12 cellular contexts compared by ENCODE assay signal in genomic region chr4:12409507-12410190, GRCh38.
DNase-seq lines count a peak whose midpoint lies in the region; ATAC-seq and TF ChIP-seq lines count a peak whose summit lies in the region.
"Had no signal": no experiment of that assay in that cellular context is flagged by ENCODE, and none has a peak within 500 bp of the region (broad histone marks: within the 10 kb centered on the region; RNA-seq: fewer than 3 reads in every experiment).

No MANE protein-coding gene starts in this region.

- DNase-seq in COLO829 (ENCODE audit: low spot score) (peak; percentile 34), HT1080 (ENCODE audit: low read depth) (peak; percentile 78), kidney epithelial cell (ENCODE audit: low read depth) (peak; percentile 88), lower lobe of right lung (no peak), HCEC 1CT (no peak)
- no peak for DNase-seq in stimulated activated CD4-positive, alpha-beta T cell treated with anti-CD3 and anti-CD28 coated beads, Interleukin-15, amount 100 ng/mL, for 24 hours
- DNase-seq: activated CD4-positive, alpha-beta T cell treated with anti-CD3 and anti-CD28 coated beads, Interleukin-2, amount 10 ng/mL, durations not matched to agents 7 days and 5 days; GDM1; NCI-H1417 had no signal

- H3K27me3 ChIP-seq in kidney epithelial cell (ENCODE audit: control insufficient read depth, insufficient read depth, low read length) (no peaks in the 10 kb centered on the region), lower lobe of right lung (ENCODE audit: low read depth) (no peaks in the 10 kb centered on the region)

- no peak for ATAC-seq in HG03135 (IDR thresholded peaks at IDR 0.05; ENCODE audit: unreplicated experiment)
- ATAC-seq in lower lobe of right lung, result no peak
- ATAC-seq: activated T-helper 17 cell treated with anti-CD3 and anti-CD28 coated beads, Interleukin-2, amount 50 U/mL, for 72 hours had no signal

- H3K27ac ChIP-seq in angular gyrus (ENCODE audit: low read depth, low read length), result peak overlapping the region; percentile 24
- no peak overlapping the region for H3K27ac ChIP-seq in lower lobe of right lung

- TF ChIP-seq CTCF in kidney epithelial cell (IDR thresholded peaks at IDR 0.05; ENCODE audit: insufficient read depth, low read length, poor library complexity, severe bottlenecking) (peak; percentile 39), lower lobe of right lung (IDR thresholded peaks at IDR 0.05) (no peak)

- H3K4me3 ChIP-seq in kidney epithelial cell (ENCODE audit: low read depth, low read length) (no peak overlapping the region), lower lobe of right lung (no peak overlapping the region)

- H3K9me3 ChIP-seq in lower lobe of right lung, result no peaks in the 10 kb centered on the region

- no peaks in the 10 kb centered on the region for H3K36me3 ChIP-seq in kidney epithelial cell (ENCODE audit: control insufficient read depth, insufficient read depth, low read length)
- no peaks in the 10 kb centered on the region for H3K36me3 ChIP-seq in lower lobe of right lung

- intact Hi-C loops in lower lobe of right lung (cut with DNase I), result no loop called here

- H3K4me1 ChIP-seq in lower lobe of right lung, result no peaks in the 10 kb centered on the region

Comparison
In these comparisons a context has a peak if more than half of its experiments do, and no peak if none do; other contexts are left out.
1. DNase-seq: peak in COLO829 (single experiment), HT1080 (single experiment) and kidney epithelial cell (single experiment); none in stimulated activated CD4-positive, alpha-beta T cell treated with anti-CD3 and anti-CD28 coated beads, Interleukin-15, amount 100 ng/mL, for 24 hours (single experiment), lower lobe of right lung (single experiment) and HCEC 1CT (single experiment).